ENCODE assay signal across 8 cellular contexts in genomic region chr12:42238240-42239140, GRCh38. TPM values are rescaled to one million over a fixed set of nuclear protein-coding genes. Genes with fewer than 3 reads are reported as not detected.
DNase-seq lines count a peak whose midpoint lies in the region; ATAC-seq and TF ChIP-seq lines count a peak whose summit lies in the region.

YAF2 (minus strand) TSS chr12:42238248; CDS start chr12:42238180, 68 bp downstream.

- H3K36me3 ChIP-seq in left ventricle myocardium inferior (no peaks in the 10 kb centered on the region), prostate gland (no peaks in the 10 kb centered on the region)

- H3K27ac Mint-ChIP-seq in T-helper 1 cell treated with Interleukin-12 subunit alpha and Interleukin-12 subunit beta and Interleukin-4 antibody, amounts not matched to agents 30 μg/mL and 1 μg/mL, for 36 hours, result peak within 1 kb of the TSS; percentile 86

- TF ChIP-seq POLR2A in prostate gland (IDR thresholded peaks at IDR 0.05), result no peak

- peak; percentile 83 for ATAC-seq in HG02610 (IDR thresholded peaks at IDR 0.05; ENCODE audit: unreplicated experiment)

- intact Hi-C loops in left ventricle myocardium inferior (cut with micrococcal nuclease) (no loop called here), prostate gland (cut with DNase I) (loop anchor here (5.0 to 10.0 kb wide), 3 partner anchors 89 to 246 kb away; partner anchors contain the start of genes GXYLT1, PPHLN1 and ZCRB1)

- no peak for TF ChIP-seq CTCF in GM12875 (IDR thresholded peaks at IDR 0.05; ENCODE audit: borderline replicate concordance, insufficient read depth, low read depth, low read length)
- TF ChIP-seq CTCF in left ventricle myocardium inferior (IDR thresholded peaks at IDR 0.05; ENCODE audit: borderline replicate concordance), result no peak
- no peak for TF ChIP-seq CTCF in prostate gland (IDR thresholded peaks at IDR 0.05)

- whole genome bisulfite sequencing in prostate gland, result 3% methylated on average over 55 of the region's 69 CpGs

- peak within 1 kb of the TSS; percentile 88 for H3K4me3 Mint-ChIP-seq in T-helper 1 cell treated with Interleukin-12 subunit alpha and Interleukin-12 subunit beta and Interleukin-4 antibody, amounts not matched to agents 30 μg/mL and 1 μg/mL, for 36 hours

- H3K4me1 Mint-ChIP-seq in T-helper 1 cell treated with Interleukin-12 subunit alpha and Interleukin-12 subunit beta and Interleukin-4 antibody, amounts not matched to agents 30 μg/mL and 1 μg/mL, for 36 hours (ENCODE audit: low read depth), result peaks cover 34% of the 10 kb centered on the region

- H3K4me3 ChIP-seq in GM12875 (ENCODE audit: low read depth, low read length) (peak within 1 kb of the TSS; percentile 90), left ventricle myocardium inferior (peak within 1 kb of the TSS; percentile 84), prostate gland (peak within 1 kb of the TSS; percentile 79 to 84)

- H3K27ac ChIP-seq in left ventricle myocardium inferior (replicated peaks), result peak within 1 kb of the TSS; percentile 98
- H3K27ac ChIP-seq in prostate gland, result peak within 1 kb of the TSS; percentile 86 to 92

- H3K36me3 Mint-ChIP-seq in T-helper 1 cell treated with Interleukin-12 subunit alpha and Interleukin-12 subunit beta and Interleukin-4 antibody, amounts not matched to agents 30 μg/mL and 1 μg/mL, for 36 hours (ENCODE audit: low read depth), result peaks cover 17% of the 10 kb centered on the region

- peak; percentile 84 for DNase-seq in NCI-H1092 treated with DMSO at 0.1 percent for 48 hours (lab: John Stamatoyannopoulos, UW)
- peak; percentile 84 for DNase-seq in amniotic stem cell (lab: John Stamatoyannopoulos, UW)
- peak; percentile 92 for DNase-seq in left ventricle myocardium inferior
- DNase-seq in prostate gland (ENCODE audit: low spot score), result peak; percentile 91
- peak; percentile 85 for DNase-seq in ureter (ENCODE audit: low spot score)

- no peaks in the 10 kb centered on the region for H3K27me3 ChIP-seq in left ventricle myocardium inferior (ENCODE audit: low read depth)
- no peaks in the 10 kb centered on the region for H3K27me3 ChIP-seq in prostate gland (replicated peaks; ENCODE audit: insufficient read depth)

- no peaks in the 10 kb centered on the region for H3K9me3 Mint-ChIP-seq in T-helper 1 cell treated with Interleukin-12 subunit alpha and Interleukin-12 subunit beta and Interleukin-4 antibody, amounts not matched to agents 30 μg/mL and 1 μg/mL, for 36 hours

- H3K9me3 ChIP-seq in left ventricle myocardium inferior (replicated peaks), result no peaks in the 10 kb centered on the region
- no peaks in the 10 kb centered on the region for H3K9me3 ChIP-seq in prostate gland

- H3K27me3 Mint-ChIP-seq in T-helper 1 cell treated with Interleukin-12 subunit alpha and Interleukin-12 subunit beta and Interleukin-4 antibody, amounts not matched to agents 30 μg/mL and 1 μg/mL, for 36 hours (ENCODE audit: low read depth), result no peaks in the 10 kb centered on the region

- H3K4me1 ChIP-seq in left ventricle myocardium inferior (peaks cover 48% of the 10 kb centered on the region), prostate gland (replicated peaks) (no peaks in the 10 kb centered on the region)

RNA-seq across cellular contexts. Expression of gene YAF2, which starts in this region (rescaled TPM):
- 88.1 TPM for total RNA-seq in left ventricle myocardium inferior
- 10 to 100 TPM; 10.0 to 14.4 TPM for total RNA-seq in prostate gland
- total RNA-seq in ureter, result 43.3 TPM

Comparison
In these comparisons a context has a peak if more than half of its experiments do, and no peak if none do; other contexts are left out.
1. Peak in every context shown above with its lines: DNase-seq, ATAC-seq, H3K4me3 ChIP-seq and H3K27ac ChIP-seq.